12 cellular contexts compared by ENCODE assay signal in genomic region chr11:5234390-5234834, GRCh38. TPM values are rescaled to one million over a fixed set of nuclear protein-coding genes. Genes with fewer than 3 reads are reported as not detected.
DNase-seq lines count a peak whose midpoint lies in the region; ATAC-seq and TF ChIP-seq lines count a peak whose summit lies in the region.
"Had no signal": no experiment of that assay in that cellular context is flagged by ENCODE, and none has a peak within 500 bp of the region (broad histone marks: within the 10 kb centered on the region; RNA-seq: fewer than 3 reads in every experiment).

HBD (minus strand) TSS chr11:5234483; CDS start chr11:5234433, 50 bp downstream.

- DNase-seq in activated CD8-positive, alpha-beta T cell treated with anti-CD3 and anti-CD28 coated beads, Interleukin-2, amount 10 ng/mL, durations not matched to agents 7 days and 5 days: no peak
- no peak for DNase-seq in activated CD8-positive, alpha-beta T cell treated with anti-CD3 and anti-CD28 coated beads for 36 hours
- no peak for DNase-seq in sciatic nerve (ENCODE audit: low spot score)
- no peak for DNase-seq in HK-2 (ENCODE audit: unreplicated experiment)
- no peak for DNase-seq in NCI-H748 (lab: John Stamatoyannopoulos, UW; ENCODE audit: unreplicated experiment)
- DNase-seq in effector memory CD8-positive, alpha-beta T cell: no peak
- DNase-seq: activated B cell treated with CpG ODN at 0.5 μM for 24 hours; central memory CD4-positive, alpha-beta T cell had no signal

- intact Hi-C loops in activated CD8-positive, alpha-beta T cell treated with anti-CD3 and anti-CD28 coated beads for 36 hours (cut with micrococcal nuclease): no loop called here
- intact Hi-C loops in sciatic nerve (cut with DNase I): no loop called here

- no peak within 1 kb of the TSS for H3K4me3 Mint-ChIP-seq in activated CD8-positive, alpha-beta T cell treated with anti-CD3 and anti-CD28 coated beads, Interleukin-2, amount 10 ng/mL, durations not matched to agents 7 days and 5 days
- H3K4me3 Mint-ChIP-seq in activated CD8-positive, alpha-beta T cell treated with anti-CD3 and anti-CD28 coated beads for 36 hours: no peak within 1 kb of the TSS
- H3K4me3 Mint-ChIP-seq in effector memory CD8-positive, alpha-beta T cell: no peak within 1 kb of the TSS
- H3K4me3 Mint-ChIP-seq: activated B cell treated with CpG ODN at 0.5 μM for 24 hours had no signal

- TF ChIP-seq CTCF in activated CD8-positive, alpha-beta T cell treated with anti-CD3 and anti-CD28 coated beads for 36 hours (IDR thresholded peaks at IDR 0.05): no peak
- TF ChIP-seq CTCF in OCI-LY3 (IDR thresholded peaks at IDR 0.05; ENCODE audit: low read depth, low read length): no peak

- no peaks in the 10 kb centered on the region for H3K36me3 ChIP-seq in OCI-LY3 (replicated peaks; ENCODE audit: low read depth, low read length)

- no peaks in the 10 kb centered on the region for H3K36me3 Mint-ChIP-seq in activated CD8-positive, alpha-beta T cell treated with anti-CD3 and anti-CD28 coated beads, Interleukin-2, amount 10 ng/mL, durations not matched to agents 7 days and 5 days (ENCODE audit: low read depth)
- H3K36me3 Mint-ChIP-seq in activated CD8-positive, alpha-beta T cell treated with anti-CD3 and anti-CD28 coated beads for 36 hours (ENCODE audit: low read depth): no peaks in the 10 kb centered on the region
- H3K36me3 Mint-ChIP-seq in effector memory CD8-positive, alpha-beta T cell (ENCODE audit: insufficient read depth): no peaks in the 10 kb centered on the region

- peak within 1 kb of the TSS; percentile 30; the same call in 1 of the 2 replicates for H2AFZ ChIP-seq in OCI-LY3 (ENCODE audit: low read depth, low read length)

- H3K27ac ChIP-seq in OCI-LY3 (ENCODE audit: low read length): no peak within 1 kb of the TSS
- H3K27ac ChIP-seq: 22Rv1 had no signal

- no peaks in the 10 kb centered on the region for H3K9me3 Mint-ChIP-seq in activated CD8-positive, alpha-beta T cell treated with anti-CD3 and anti-CD28 coated beads, Interleukin-2, amount 10 ng/mL, durations not matched to agents 7 days and 5 days (ENCODE audit: insufficient read depth)
- no peaks in the 10 kb centered on the region for H3K9me3 Mint-ChIP-seq in activated CD8-positive, alpha-beta T cell treated with anti-CD3 and anti-CD28 coated beads for 36 hours
- no peaks in the 10 kb centered on the region for H3K9me3 Mint-ChIP-seq in effector memory CD8-positive, alpha-beta T cell
- H3K9me3 Mint-ChIP-seq: activated B cell treated with CpG ODN at 0.5 μM for 24 hours had no signal

- H3K27me3 Mint-ChIP-seq in activated CD8-positive, alpha-beta T cell treated with anti-CD3 and anti-CD28 coated beads, Interleukin-2, amount 10 ng/mL, durations not matched to agents 7 days and 5 days (ENCODE audit: low read depth): peaks cover 10% of the 10 kb centered on the region
- H3K27me3 Mint-ChIP-seq in activated CD8-positive, alpha-beta T cell treated with anti-CD3 and anti-CD28 coated beads for 36 hours: peaks cover 4% of the 10 kb centered on the region
- peaks cover 0 to 8% of the 10 kb centered on the region in 2 donors for H3K27me3 Mint-ChIP-seq in effector memory CD8-positive, alpha-beta T cell

- no peaks in the 10 kb centered on the region for H3K27me3 ChIP-seq in OCI-LY3 (ENCODE audit: low read depth, low read length)

- no peak within 1 kb of the TSS for H3K27ac Mint-ChIP-seq in activated CD8-positive, alpha-beta T cell treated with anti-CD3 and anti-CD28 coated beads, Interleukin-2, amount 10 ng/mL, durations not matched to agents 7 days and 5 days
- H3K27ac Mint-ChIP-seq in activated CD8-positive, alpha-beta T cell treated with anti-CD3 and anti-CD28 coated beads for 36 hours: no peak within 1 kb of the TSS
- H3K27ac Mint-ChIP-seq in effector memory CD8-positive, alpha-beta T cell: no peak within 1 kb of the TSS
- H3K27ac Mint-ChIP-seq: activated B cell treated with CpG ODN at 0.5 μM for 24 hours had no signal

- 0 out of 2 replicates have a peak within 1 kb of the TSS, but pooled peaks have one; percentile 5 for H3K4me2 ChIP-seq in OCI-LY3 (ENCODE audit: low read length)

- CTCF ChIA-PET in activated CD8-positive, alpha-beta T cell treated with anti-CD3 and anti-CD28 coated beads, Interleukin-2, amount 10 ng/mL, durations not matched to agents 7 days and 5 days (lab: Charles Lee): no interaction called here
- CTCF ChIA-PET in activated CD8-positive, alpha-beta T cell treated with anti-CD3 and anti-CD28 coated beads for 36 hours (lab: Charles Lee): no interaction called here

- H3K4me1 ChIP-seq in OCI-LY3 (ENCODE audit: low read length): peaks cover 7% of the 10 kb centered on the region

- POLR2A ChIA-PET in activated CD8-positive, alpha-beta T cell treated with anti-CD3 and anti-CD28 coated beads, Interleukin-2, amount 10 ng/mL, durations not matched to agents 7 days and 5 days (lab: Charles Lee): no interaction called here
- POLR2A ChIA-PET in activated CD8-positive, alpha-beta T cell treated with anti-CD3 and anti-CD28 coated beads for 36 hours (lab: Charles Lee): no interaction called here

- H3K79me2 ChIP-seq in OCI-LY3 (ENCODE audit: low read length): no peaks in the 10 kb centered on the region

- H3K4me3 ChIP-seq in OCI-LY3 (ENCODE audit: low read length): no peak within 1 kb of the TSS

- peak; percentile 19 for ATAC-seq in activated CD8-positive, alpha-beta T cell treated with anti-CD3 and anti-CD28 coated beads, Interleukin-2, amount 10 ng/mL, durations not matched to agents 7 days and 5 days
- no peak for ATAC-seq in activated CD8-positive, alpha-beta T cell treated with anti-CD3 and anti-CD28 coated beads for 36 hours
- ATAC-seq in HG02970 (IDR thresholded peaks at IDR 0.05; ENCODE audit: low FRiP score, unreplicated experiment): peak; percentile 57
- ATAC-seq in sciatic nerve: no peak
- no peak for ATAC-seq in effector memory CD8-positive, alpha-beta T cell (replicated peaks)

- peaks cover 8% of the 10 kb centered on the region for H3K4me1 Mint-ChIP-seq in activated CD8-positive, alpha-beta T cell treated with anti-CD3 and anti-CD28 coated beads, Interleukin-2, amount 10 ng/mL, durations not matched to agents 7 days and 5 days (ENCODE audit: low read depth)
- H3K4me1 Mint-ChIP-seq in activated CD8-positive, alpha-beta T cell treated with anti-CD3 and anti-CD28 coated beads for 36 hours (ENCODE audit: low read depth): no peaks in the 10 kb centered on the region
- no peaks in the 10 kb centered on the region for H3K4me1 Mint-ChIP-seq in effector memory CD8-positive, alpha-beta T cell (ENCODE audit: low read depth in 2 of 2)

- H3K9me3 ChIP-seq in OCI-LY3 (ENCODE audit: insufficient read depth, low read length): no peaks in the 10 kb centered on the region

- H4K20me1 ChIP-seq in OCI-LY3 (ENCODE audit: insufficient read depth, low read length): no peaks in the 10 kb centered on the region

- H3K9ac ChIP-seq in OCI-LY3 (ENCODE audit: low read length): no peak within 1 kb of the TSS

RNA-seq across cellular contexts. Expression of gene HBD, which starts in this region (rescaled TPM):
- not detected for total RNA-seq in activated CD8-positive, alpha-beta T cell treated with anti-CD3 and anti-CD28 coated beads, Interleukin-2, amount 10 ng/mL, durations not matched to agents 7 days and 5 days
- not detected for total RNA-seq in activated CD8-positive, alpha-beta T cell treated with anti-CD3 and anti-CD28 coated beads for 36 hours
- 38.4 TPM for total RNA-seq in sciatic nerve
- total RNA-seq: activated B cell treated with CpG ODN at 0.5 μM for 24 hours, urinary bladder had no signal

Comparison
In these comparisons a context has a peak if more than half of its experiments do, and no peak if none do; other contexts are left out.
1. Peak in ATAC-seq in activated CD8-positive, alpha-beta T cell treated with anti-CD3 and anti-CD28 coated beads, Interleukin-2, amount 10 ng/mL, durations not matched to agents 7 days and 5 days; RNA of the gene not detected or under 1 TPM.